ENCODE assay signal across 8 cellular contexts in the genomic region with DNA sequence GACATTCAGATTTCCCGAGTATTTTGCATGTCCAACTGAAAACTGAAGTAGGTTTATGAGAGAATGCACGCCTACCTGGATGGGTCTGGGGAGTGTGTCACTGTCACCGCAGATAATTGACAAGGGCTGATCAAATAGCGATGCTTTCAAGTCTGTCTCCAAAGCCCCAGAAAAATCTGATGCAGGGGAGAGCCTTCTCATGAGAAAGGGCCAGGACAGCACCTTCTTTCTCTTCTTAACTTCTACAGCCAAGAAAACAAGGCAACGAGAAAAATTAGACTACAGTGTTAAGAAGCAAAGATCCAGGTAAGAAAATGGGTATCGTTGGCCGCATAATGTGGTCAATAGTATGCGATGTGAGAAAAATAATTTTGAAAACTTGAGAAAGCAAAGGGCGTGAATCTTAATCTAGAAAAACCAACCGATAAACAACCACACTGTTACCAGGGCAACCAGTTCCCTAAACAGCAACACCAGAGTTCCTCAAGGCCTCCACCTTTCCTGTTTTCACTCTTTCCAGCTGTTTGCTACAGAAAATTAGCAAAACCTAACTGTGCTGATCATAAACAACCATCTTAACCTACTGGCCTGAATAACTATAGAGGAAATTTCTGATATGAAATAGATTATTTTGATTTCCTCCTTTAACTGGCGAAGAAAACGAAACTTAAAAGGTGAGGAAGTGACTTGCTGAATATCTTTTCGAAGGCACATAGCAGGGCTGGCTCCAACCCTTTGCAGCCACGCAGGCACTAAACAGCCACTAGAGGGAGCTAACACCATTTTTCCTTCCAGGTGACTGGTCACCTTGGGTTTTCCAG. TPM values are rescaled to one million over a fixed set of nuclear protein-coding genes. Genes with fewer than 3 reads are reported as not detected.
A peak's percentile ranks its signal among the peaks of the same experiment; 100 is the strongest.
DNase-seq lines count a peak whose midpoint lies in the region; ATAC-seq, FAIRE-seq and TF ChIP-seq lines count a peak whose summit lies in the region.

No MANE protein-coding gene starts in this region.

- peak; percentile 88 to 99 (median 92) for TF ChIP-seq CTCF in keratinocyte (optimal IDR thresholded peaks at IDR 0.05 in 1 of 3, IDR thresholded peaks at IDR 0.05 in 1 of 3, conservative IDR thresholded peaks at IDR 0.05 in 1 of 3; ENCODE audit: extremely low read depth in 1 of 3, insufficient read depth in 2 of 3, low read length in 3 of 3)

- H3K4me2 ChIP-seq in keratinocyte (ENCODE audit: control insufficient read depth, extremely low read depth, insufficient read depth, low read depth, low read length): peak overlapping the region; percentile 69

- peak overlapping the region; percentile 66 for H2AFZ ChIP-seq in keratinocyte (ENCODE audit: control insufficient read depth, low read length)

- FAIRE-seq in keratinocyte (lab: Jason Lieb, UNC): peak; percentile 94

- H3K4me1 ChIP-seq in keratinocyte (ENCODE audit: control insufficient read depth, extremely low read depth, insufficient read depth, low read length): peaks cover 32% of the 10 kb centered on the region

- DNase-seq in NCI-H2227 (lab: John Stamatoyannopoulos, UW; ENCODE audit: unreplicated experiment) (peak; percentile 67), NCI-H2227 treated with DMSO at 0.1 percent for 48 hours (lab: John Stamatoyannopoulos, UW) (no peak), NCI-H345 (lab: John Stamatoyannopoulos, UW) (peak; percentile 80), cerebellum (ENCODE audit: low spot score) (peak; percentile 84), keratinocyte (ENCODE audit: low read depth, low spot score) (peak; percentile 42)
- peak; percentile 76 for DNase-seq in stimulated activated CD4-positive, alpha-beta T cell treated with anti-CD3 and anti-CD28 coated beads, Interleukin-15, amount 100 ng/mL, for 24 hours

- ATAC-seq in HG03095 (IDR thresholded peaks at IDR 0.05; ENCODE audit: unreplicated experiment): peak; percentile 30
- ATAC-seq in activated CD4-positive, CD25-positive, alpha-beta regulatory T cell treated with anti-CD3 and anti-CD28 coated beads, Interleukin-2, amount 50 U/mL, for 24 hours: peak; percentile 20 to 30

- peak overlapping the region; percentile 59 for H3K9ac ChIP-seq in keratinocyte (ENCODE audit: control insufficient read depth, extremely low read depth, insufficient read depth, low read length)

- H3K27ac ChIP-seq in keratinocyte (ENCODE audit: control insufficient read depth, insufficient read depth, low read length): peak overlapping the region; percentile 69

- H3K27me3 ChIP-seq in keratinocyte (ENCODE audit: control insufficient read depth, extremely low read depth, insufficient read depth, low read length): no peaks in the 10 kb centered on the region

- no peaks in the 10 kb centered on the region for H3K9me3 ChIP-seq in keratinocyte (ENCODE audit: control insufficient read depth, low read depth, low read length)

- no peaks in the 10 kb centered on the region for H3K9me1 ChIP-seq in keratinocyte (ENCODE audit: control insufficient read depth, extremely low read depth, insufficient read depth, low read length)

- H4K20me1 ChIP-seq in keratinocyte (ENCODE audit: control insufficient read depth, extremely low read depth, insufficient read depth, low read length): no peaks in the 10 kb centered on the region

- no peaks in the 10 kb centered on the region for H3K79me2 ChIP-seq in keratinocyte (ENCODE audit: control insufficient read depth, insufficient read depth, low read length)

- dilution Hi-C loops in keratinocyte (cut with MboI; ENCODE audit: extremely low pct_ligation_motif_present, low sequenced_read_pairs): no loop called here

- no peaks in the 10 kb centered on the region for H3K36me3 ChIP-seq in keratinocyte (ENCODE audit: control insufficient read depth in 2 of 2, extremely low read depth in 1 of 2, insufficient read depth in 2 of 2, low read length in 2 of 2)

- H3K4me3 ChIP-seq in keratinocyte (ENCODE audit: control insufficient read depth in 2 of 3, extremely low read depth in 1 of 3, insufficient read depth in 2 of 3, low read depth in 1 of 3, low read length in 3 of 3): no peak overlapping the region

RNA-seq across cellular contexts. Expression of a gene that starts 2.6 kb away (rescaled TPM):
- total RNA-seq in cerebellum: 2.4 TPM
- 0.08 to 0.21 TPM (median 0.18 TPM) in 3 replicates for polyA plus RNA-seq in keratinocyte
- 0.11 TPM for polyA plus RNA-seq in keratinocyte (2011; ENCODE audit: low read depth)
- polyA plus RNA-seq in keratinocyte (2011; cell fraction: cytosol; rRNA removed): 0.08 and 0.16 TPM in 2 replicates
- 0.19 and 0.20 TPM in 2 replicates for polyA plus RNA-seq in keratinocyte (2011; cell fraction: nucleus; rRNA removed)
- 0.07 and 0.09 TPM in 2 replicates for polyA plus RNA-seq in keratinocyte (2012; ENCODE audit: low replicate concordance)
- 0.40 to 0.42 TPM in 2 of 3 replicates, not detected in the other for polyA minus RNA-seq in keratinocyte
- polyA minus RNA-seq in keratinocyte (2011; cell fraction: cytosol; rRNA and poly(A)+ RNA removed): not detected
- polyA minus RNA-seq in keratinocyte (2011; cell fraction: nucleus; rRNA and poly(A)+ RNA removed): 0.21 and 0.62 TPM in 2 replicates

RNA-seq across cellular contexts. Expression of a gene that starts 42.2 kb away (rescaled TPM):
- total RNA-seq in cerebellum: 11.3 TPM
- 4.3 to 4.5 TPM (median 4.4 TPM) in 3 replicates for polyA plus RNA-seq in keratinocyte
- polyA plus RNA-seq in keratinocyte (2011; ENCODE audit: low read depth): 12.7 TPM
- polyA plus RNA-seq in keratinocyte (2011; cell fraction: cytosol; rRNA removed): 4.0 and 4.5 TPM in 2 replicates
- polyA plus RNA-seq in keratinocyte (2011; cell fraction: nucleus; rRNA removed): 5.3 and 5.8 TPM in 2 replicates
- 7.0 and 8.9 TPM in 2 replicates for polyA plus RNA-seq in keratinocyte (2012; ENCODE audit: low replicate concordance)
- 3.3 to 6.5 TPM (median 3.4 TPM) in 3 replicates for polyA minus RNA-seq in keratinocyte
- 10.6 TPM for polyA minus RNA-seq in keratinocyte (2011; cell fraction: cytosol; rRNA and poly(A)+ RNA removed)
- 3.1 and 6.9 TPM in 2 replicates for polyA minus RNA-seq in keratinocyte (2011; cell fraction: nucleus; rRNA and poly(A)+ RNA removed)
